ENCODE assay signal across 2 cellular contexts in the genomic region with DNA sequence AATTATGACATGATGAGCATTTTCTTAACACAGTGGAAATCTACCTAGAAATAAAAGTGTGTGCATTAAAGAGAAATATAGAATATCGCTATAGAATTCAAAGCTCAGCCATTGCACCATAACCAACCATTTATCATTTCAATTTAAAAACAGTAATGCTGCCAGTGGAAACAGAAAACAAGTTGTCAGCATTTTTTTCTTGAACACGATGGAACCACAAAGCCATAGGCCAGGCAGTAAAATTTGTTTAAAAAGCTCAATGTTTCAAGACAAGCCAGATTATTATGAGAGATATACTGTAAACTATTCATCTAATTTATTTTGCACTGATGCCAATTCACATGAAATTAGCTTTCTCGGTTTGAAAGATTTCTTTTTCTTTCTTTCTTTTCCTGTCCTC.
A peak's percentile ranks its signal among the peaks of the same experiment; 100 is the strongest.
TF ChIP-seq lines count a peak whose summit lies in the region.

No MANE protein-coding gene starts in this region.

TF ChIP-seq in IMR-90, 13 proteins besides CTCF, POLR2A, EP300 and RAD21:
- no peak for TF ChIP-seq MXI1 (IDR thresholded peaks at IDR 0.05; ENCODE audit: borderline replicate concordance, low read depth, low read length)
- peak; percentile 82 for TF ChIP-seq MAFK (IDR thresholded peaks at IDR 0.05; ENCODE audit: low read depth, low read length)

TF ChIP-seq in K562, 482 proteins besides CTCF, POLR2A, EP300 and RAD21:
- TF ChIP-seq PCBP1 (IDR thresholded peaks at IDR 0.05; ENCODE audit: low read depth, low read length, poor library complexity, severe bottlenecking) (no peak), ZNF316 (IDR thresholded peaks at IDR 0.05) (0 out of 2 replicates have a peak, but pooled peaks have one; percentile 7), MAFF (IDR thresholded peaks at IDR 0.05; ENCODE audit: low read length) (peak; percentile 37), SRF (CRISPR knock-in tag; IDR thresholded peaks at IDR 0.05) (no peak), PTBP1 (IDR thresholded peaks at IDR 0.05; ENCODE audit: low read depth, low read length) (no peak), C11orf30 (IDR thresholded peaks at IDR 0.05; ENCODE audit: low read depth) (no peak)
- TF ChIP-seq, protein P1, sequence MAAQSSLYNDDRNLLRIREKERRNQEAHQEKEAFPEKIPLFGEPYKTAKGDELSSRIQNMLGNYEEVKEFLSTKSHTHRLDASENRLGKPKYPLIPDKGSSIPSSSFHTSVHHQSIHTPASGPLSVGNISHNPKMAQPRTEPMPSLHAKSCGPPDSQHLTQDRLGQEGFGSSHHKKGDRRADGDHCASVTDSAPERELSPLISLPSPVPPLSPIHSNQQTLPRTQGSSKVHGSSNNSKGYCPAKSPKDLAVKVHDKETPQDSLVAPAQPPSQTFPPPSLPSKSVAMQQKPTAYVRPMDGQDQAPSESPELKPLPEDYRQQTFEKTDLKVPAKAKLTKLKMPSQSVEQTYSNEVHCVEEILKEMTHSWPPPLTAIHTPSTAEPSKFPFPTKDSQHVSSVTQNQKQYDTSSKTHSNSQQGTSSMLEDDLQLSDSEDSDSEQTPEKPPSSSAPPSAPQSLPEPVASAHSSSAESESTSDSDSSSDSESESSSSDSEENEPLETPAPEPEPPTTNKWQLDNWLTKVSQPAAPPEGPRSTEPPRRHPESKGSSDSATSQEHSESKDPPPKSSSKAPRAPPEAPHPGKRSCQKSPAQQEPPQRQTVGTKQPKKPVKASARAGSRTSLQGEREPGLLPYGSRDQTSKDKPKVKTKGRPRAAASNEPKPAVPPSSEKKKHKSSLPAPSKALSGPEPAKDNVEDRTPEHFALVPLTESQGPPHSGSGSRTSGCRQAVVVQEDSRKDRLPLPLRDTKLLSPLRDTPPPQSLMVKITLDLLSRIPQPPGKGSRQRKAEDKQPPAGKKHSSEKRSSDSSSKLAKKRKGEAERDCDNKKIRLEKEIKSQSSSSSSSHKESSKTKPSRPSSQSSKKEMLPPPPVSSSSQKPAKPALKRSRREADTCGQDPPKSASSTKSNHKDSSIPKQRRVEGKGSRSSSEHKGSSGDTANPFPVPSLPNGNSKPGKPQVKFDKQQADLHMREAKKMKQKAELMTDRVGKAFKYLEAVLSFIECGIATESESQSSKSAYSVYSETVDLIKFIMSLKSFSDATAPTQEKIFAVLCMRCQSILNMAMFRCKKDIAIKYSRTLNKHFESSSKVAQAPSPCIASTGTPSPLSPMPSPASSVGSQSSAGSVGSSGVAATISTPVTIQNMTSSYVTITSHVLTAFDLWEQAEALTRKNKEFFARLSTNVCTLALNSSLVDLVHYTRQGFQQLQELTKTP (IDR thresholded peaks at IDR 0.05; ENCODE audit: low read depth in 1 of 2, partially characterized antibody in 2 of 2), result no peak
